In the genomic region with DNA sequence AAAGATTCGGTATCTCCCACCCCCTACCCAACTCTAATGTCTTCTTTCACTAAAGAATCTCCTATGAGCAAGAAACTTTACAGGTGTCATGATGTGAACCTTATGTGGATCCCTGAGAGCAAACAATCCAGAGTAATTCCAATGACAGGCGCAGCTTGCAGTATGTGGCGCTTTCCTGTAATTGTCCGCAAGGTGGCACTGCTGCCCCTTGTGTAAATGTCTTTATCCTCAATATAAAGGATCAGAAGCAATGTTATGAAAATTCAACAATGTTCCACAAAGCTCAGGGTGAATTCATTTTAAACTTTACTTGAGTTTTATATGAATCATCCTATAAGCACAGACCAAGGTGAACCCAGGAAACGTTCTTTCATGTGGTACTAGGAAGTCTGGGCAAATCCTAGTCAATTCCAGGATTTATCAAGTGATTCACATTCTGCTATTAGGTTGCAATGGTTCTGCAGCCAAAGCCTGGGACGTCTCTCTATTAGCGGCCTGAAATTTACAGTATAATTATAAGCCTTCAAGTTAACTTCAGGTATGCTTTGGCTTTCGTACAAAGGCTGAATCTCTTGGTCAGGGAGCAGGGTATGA, we compare ENCODE assay signal across 8 cellular contexts.
DNase-seq lines count a peak whose midpoint lies in the region; ATAC-seq and TF ChIP-seq lines count a peak whose summit lies in the region.

No MANE protein-coding gene starts in this region.

- H3K27me3 ChIP-seq in mammary epithelial cell (ENCODE audit: insufficient read depth, low read length), result no peaks in the 10 kb centered on the region

- no peaks in the 10 kb centered on the region for H3K36me3 ChIP-seq in mammary epithelial cell (ENCODE audit: insufficient read depth, low read length)

- 13% methylated on average over 8 of the region's 8 CpGs for WGBS in mammary epithelial cell (ENCODE audit: low coverage, missing lambda C conversion rate)

- in situ Hi-C loops in mammary epithelial cell (cut with MboI; ENCODE audit: low sequenced_read_pairs in 2 of 2), result loop anchor here in 1 of 2 donors (5.0 kb wide), 2 partner anchors 228 to 303 kb away; no protein-coding TSS in a partner anchor

- TF ChIP-seq CTCF in WI38 (IDR thresholded peaks at IDR 0.05; ENCODE audit: low read depth, low read length) (peak; percentile 81), mammary epithelial cell (conservative IDR thresholded peaks at IDR 0.05 in 1 of 2, IDR thresholded peaks at IDR 0.05 in 1 of 2; ENCODE audit: extremely low read depth in 1 of 2, insufficient read depth in 1 of 2, low read depth in 1 of 2, low read length in 2 of 2) (peak; percentile 87 to 94)

- CTCF ChIA-PET in mammary epithelial cell (lab: Charles Lee; ENCODE audit: low non-redundant PET), result interaction anchor here (0.7 kb wide), 1 partner anchor 462 kb away, joined by 3 read pairs; no protein-coding TSS in a partner anchor

- dilution Hi-C loops in mammary epithelial cell (cut with HindIII; ENCODE audit: low sequenced_read_pairs), result no loop called here

- H3K4me2 ChIP-seq in mammary epithelial cell (ENCODE audit: insufficient read depth, low read depth, low read length), result no peak overlapping the region

- no peak overlapping the region for H3K9ac ChIP-seq in mammary epithelial cell (ENCODE audit: insufficient read depth, low read length)

- H4K20me1 ChIP-seq in mammary epithelial cell (ENCODE audit: insufficient read depth, low read length), result no peaks in the 10 kb centered on the region

- no TSS peak for BruUV-seq in mammary epithelial cell (replicated peaks; lab: Mats Ljungman, UMichigan)

- H3K4me3 ChIP-seq in WI38 (ENCODE audit: low read depth, low read length), result no peak overlapping the region
- no peak overlapping the region for H3K4me3 ChIP-seq in mammary epithelial cell (replicated peaks in 1 of 3; ENCODE audit: insufficient read depth in 1 of 3, low read depth in 2 of 3, low read length in 3 of 3)

- intact Hi-C loops in mammary epithelial cell (cut with micrococcal nuclease), result loop anchor here (5.0 to 10.0 kb wide), 3 partner anchors 413 to 1528 kb away; no protein-coding TSS in a partner anchor

- peak; percentile 36 for DNase-seq in GM04504 (ENCODE audit: low read depth)
- peak; percentile 37 for DNase-seq in NCI-H2081 treated with DMSO at 0.1 percent for 48 hours (lab: John Stamatoyannopoulos, UW)
- peak; percentile 52 for DNase-seq in mammary epithelial cell
- DNase-seq in iris pigment epithelial cell (ENCODE audit: low read depth), result peak; percentile 70
- DNase-seq in stimulated activated CD4-positive, alpha-beta T cell treated with anti-CD3 and anti-CD28 coated beads, Interleukin-1b, Interleukin-23, amount 100 ng/mL, for 1 hour (ENCODE audit: low read depth in 2 of 2), result peak; percentile 23 to 41

- H3K27ac ChIP-seq in mammary epithelial cell (ENCODE audit: insufficient read depth, low read depth, low read length), result no peak overlapping the region

- H2AFZ ChIP-seq in mammary epithelial cell (ENCODE audit: low read depth, low read length), result no peak overlapping the region

- H3K79me2 ChIP-seq in mammary epithelial cell (ENCODE audit: insufficient read depth, low read length), result no peaks in the 10 kb centered on the region

- ATAC-seq in HG02763 (IDR thresholded peaks at IDR 0.05; ENCODE audit: unreplicated experiment) (peak; percentile 59), HG03520 (IDR thresholded peaks at IDR 0.05; ENCODE audit: unreplicated experiment) (no peak)

- no peaks in the 10 kb centered on the region for H3K4me1 ChIP-seq in mammary epithelial cell (ENCODE audit: insufficient read depth, low read length)

- no peaks in the 10 kb centered on the region for H3K9me3 ChIP-seq in mammary epithelial cell (replicated peaks; ENCODE audit: insufficient read depth, low read length)
